1 cellular context compared by ENCODE assay signal in genomic region chrX:49079489-49080428, GRCh38.
TF ChIP-seq lines count a peak whose summit lies in the region.

WDR45 (minus strand) TSS chrX:49079887; CDS start chrX:49078095, 1,792 bp downstream.

TF ChIP-seq in K562, 482 proteins besides CTCF, POLR2A, EP300 and RAD21 (continued from another document and continues in another):
- peak; percentile 91 for TF ChIP-seq ZBTB40 (IDR thresholded peaks at IDR 0.05)
- TF ChIP-seq ZBTB40 (CRISPR knock-in tag; IDR thresholded peaks at IDR 0.05), result no peak
- TF ChIP-seq GATAD2B (IDR thresholded peaks at IDR 0.05; ENCODE audit: borderline replicate concordance), result no peak
- peak; percentile 70 to 95; a peak in 3 of 4 replicates for TF ChIP-seq SIN3A (IDR thresholded peaks at IDR 0.05; ENCODE audit: borderline replicate concordance in 2 of 2, control insufficient read depth in 1 of 2, low read depth in 2 of 2, low read length in 2 of 2)
- 0 out of 2 replicates have a peak, but pooled peaks have one; percentile 6 for TF ChIP-seq ELF4 (CRISPR knock-in tag; IDR thresholded peaks at IDR 0.05)
- peak; percentile 65 for TF ChIP-seq NR2C1 (IDR thresholded peaks at IDR 0.05)
- peak; percentile 46; the same call in 1 of the 2 replicates for TF ChIP-seq NR2C1 (tag; IDR thresholded peaks at IDR 0.05)
- TF ChIP-seq CBX1 (IDR thresholded peaks at IDR 0.05; ENCODE audit: low read depth), result peak; percentile 30; the same call in 1 of the 2 replicates
- TF ChIP-seq ZKSCAN8 (CRISPR knock-in tag; IDR thresholded peaks at IDR 0.05), result no peak
- peak; percentile 21 for TF ChIP-seq HMGN3 (IDR thresholded peaks at IDR 0.05; ENCODE audit: borderline replicate concordance, extremely low read depth, insufficient read length, low read depth, low read length)
- TF ChIP-seq POLR2B (IDR thresholded peaks at IDR 0.05; ENCODE audit: low read depth, partially characterized antibody), result peak; percentile 78
- TF ChIP-seq RNF2 (IDR thresholded peaks at IDR 0.05), result peak; percentile 40
- TF ChIP-seq ETV5 (CRISPR knock-in tag; IDR thresholded peaks at IDR 0.05; ENCODE audit: low read depth), result peak; percentile 87
- TF ChIP-seq MAX (CRISPR knock-in tag; IDR thresholded peaks at IDR 0.05), result peak; percentile 71
- TF ChIP-seq CXXC5 (CRISPR knock-in tag; IDR thresholded peaks at IDR 0.05), result peak; percentile 39
- no peak for TF ChIP-seq CREBBP (IDR thresholded peaks at IDR 0.05; ENCODE audit: low read depth, low read length)
- no peak for TF ChIP-seq CUX1 (CRISPR knock-in tag; IDR thresholded peaks at IDR 0.05)
- TF ChIP-seq AFF4 (CRISPR knock-in tag; IDR thresholded peaks at IDR 0.05), result peak; percentile 30; the same call in 1 of the 2 replicates
- peak; percentile 95 for TF ChIP-seq POLR2G (IDR thresholded peaks at IDR 0.05; ENCODE audit: low read depth, low read length)
- 0 out of 2 replicates have a peak, but pooled peaks have one; percentile 8 for TF ChIP-seq MEF2A (IDR thresholded peaks at IDR 0.05; ENCODE audit: control insufficient read depth, low read depth, low read length)
- peak; percentile 87 for TF ChIP-seq PHF20 (IDR thresholded peaks at IDR 0.05; ENCODE audit: partially characterized antibody)
- no peak for TF ChIP-seq ZNF79 (CRISPR knock-in tag; IDR thresholded peaks at IDR 0.05; ENCODE audit: low read depth)
- peak; percentile 99; the same call in 1 of the 2 replicates for TF ChIP-seq FOXK1 (CRISPR knock-in tag; IDR thresholded peaks at IDR 0.05; ENCODE audit: borderline replicate concordance)
- TF ChIP-seq ZNF232 (CRISPR knock-in tag; IDR thresholded peaks at IDR 0.05), result peak; percentile 71; the same call in 1 of the 2 replicates
- TF ChIP-seq DLX4 (CRISPR knock-in tag; IDR thresholded peaks at IDR 0.05), result no peak
- peak; percentile 61 for TF ChIP-seq NCOR1 (IDR thresholded peaks at IDR 0.05)
- TF ChIP-seq TAF7 (tag; IDR thresholded peaks at IDR 0.05), result no peak; the same call in none of the 2 replicates
- peak; percentile 36; the same call in 1 of the 2 replicates for TF ChIP-seq KLF1 (tag; IDR thresholded peaks at IDR 0.05)
- no peak for TF ChIP-seq E2F1 (CRISPR knock-in tag; IDR thresholded peaks at IDR 0.05)
- TF ChIP-seq SMARCE1 (IDR thresholded peaks at IDR 0.05), result 0 out of 2 replicates have a peak, but pooled peaks have one; percentile 8
- no peak for TF ChIP-seq RBM15 (IDR thresholded peaks at IDR 0.05; ENCODE audit: insufficient read depth, low read length)
- 0 out of 2 replicates have a peak, but pooled peaks have one; percentile 8 for TF ChIP-seq ZNF384 (IDR thresholded peaks at IDR 0.05; ENCODE audit: low read depth, low read length)
- TF ChIP-seq SMARCA4 (IDR thresholded peaks at IDR 0.05), result no peak
- TF ChIP-seq ZNF347 (CRISPR knock-in tag; IDR thresholded peaks at IDR 0.05; ENCODE audit: low read depth), result no peak
- peak; percentile 64 for TF ChIP-seq EGR1 (conservative IDR thresholded peaks at IDR 0.05)
- TF ChIP-seq HBP1 (CRISPR knock-in tag; IDR thresholded peaks at IDR 0.05), result 0 out of 2 replicates have a peak, but pooled peaks have one; percentile 40
- TF ChIP-seq TGIF2 (CRISPR knock-in tag; IDR thresholded peaks at IDR 0.05), result no peak
- TF ChIP-seq HDGF (IDR thresholded peaks at IDR 0.05), result no peak
